Comparison of ENCODE assay signal across 23 cellular contexts in genomic region chr19:47490031-47490430, GRCh38.
DNase-seq lines count a peak whose midpoint lies in the region; ATAC-seq and TF ChIP-seq lines count a peak whose summit lies in the region.
"Had no signal": no experiment of that assay in that cellular context is flagged by ENCODE, and none has a peak within 500 bp of the region (broad histone marks: within the 10 kb centered on the region; RNA-seq: fewer than 3 reads in every experiment).

No MANE protein-coding gene starts in this region.

- DNase-seq in activated naive CD4-positive, alpha-beta T cell treated with anti-CD3 and anti-CD28 coated beads, Interleukin-2, amount 10 ng/mL, durations not matched to agents 7 days and 5 days: no peak
- no peak for DNase-seq in activated naive CD4-positive, alpha-beta T cell treated with anti-CD3 and anti-CD28 coated beads, Interleukin-2, amount 50 U/mL, for 16 hours
- DNase-seq in RWPE1 (ENCODE audit: low spot score): no peak
- DNase-seq in effector memory CD8-positive, alpha-beta T cell: no peak
- no peak for DNase-seq in stimulated activated effector memory CD8-positive, alpha-beta T cell treated with anti-CD3 and anti-CD28 coated beads, Interleukin-12 subunit alpha, Interleukin-12 subunit beta, amount 100 ng/mL, for 72 hours (ENCODE audit: low spot score in 2 of 2)
- DNase-seq in stimulated activated CD8-positive, alpha-beta memory T cell treated with anti-CD3 and anti-CD28 coated beads, Interleukin-4, amount 100 ng/mL, for 48 hours: no peak
- no peak for DNase-seq in NK-92 (lab: John Stamatoyannopoulos, UW; ENCODE audit: unreplicated experiment)
- DNase-seq: 8988T; activated T-cell treated with anti-CD3 and anti-CD28 coated beads, Interleukin-2, amount 50 U/mL, for 72 hours; CD4-positive, alpha-beta T cell; effector CD4-positive, alpha-beta T cell; foreskin melanocyte; HFFc6; hippocampal formation; Karpas-422; NCI-H1694 treated with DMSO at 0.1 percent for 48 hours; NCI-H526 treated with DMSO at 0.1 percent for 48 hours; T-helper 1 cell; trophoblast cell had no signal

- H3K27ac Mint-ChIP-seq in activated naive CD4-positive, alpha-beta T cell treated with anti-CD3 and anti-CD28 coated beads, Interleukin-2, amount 10 ng/mL, durations not matched to agents 7 days and 5 days: peak overlapping the region; percentile 55
- H3K27ac Mint-ChIP-seq in effector memory CD8-positive, alpha-beta T cell: peak overlapping the region; percentile 11 to 67
- peak overlapping the region; percentile 48 for H3K27ac Mint-ChIP-seq in stimulated activated effector memory CD8-positive, alpha-beta T cell treated with anti-CD3 and anti-CD28 coated beads, Interleukin-12 subunit alpha, Interleukin-12 subunit beta, amount 100 ng/mL, for 72 hours
- H3K27ac Mint-ChIP-seq: activated T-cell treated with anti-CD3 and anti-CD28 coated beads, Interleukin-2, amount 50 U/mL, for 72 hours; HFFc6; nephron had no signal

- H3K27me3 Mint-ChIP-seq in activated naive CD4-positive, alpha-beta T cell treated with anti-CD3 and anti-CD28 coated beads, Interleukin-2, amount 10 ng/mL, durations not matched to agents 7 days and 5 days: no peaks in the 10 kb centered on the region
- no peaks in the 10 kb centered on the region for H3K27me3 Mint-ChIP-seq in effector memory CD8-positive, alpha-beta T cell
- H3K27me3 Mint-ChIP-seq: CD4-positive, alpha-beta T cell had no signal

- H3K4me3 Mint-ChIP-seq in activated naive CD4-positive, alpha-beta T cell treated with anti-CD3 and anti-CD28 coated beads, Interleukin-2, amount 10 ng/mL, durations not matched to agents 7 days and 5 days: no peak overlapping the region
- no peak overlapping the region for H3K4me3 Mint-ChIP-seq in effector memory CD8-positive, alpha-beta T cell
- no peak overlapping the region for H3K4me3 Mint-ChIP-seq in stimulated activated effector memory CD8-positive, alpha-beta T cell treated with anti-CD3 and anti-CD28 coated beads, Interleukin-12 subunit alpha, Interleukin-12 subunit beta, amount 100 ng/mL, for 72 hours
- H3K4me3 Mint-ChIP-seq: activated T-cell treated with anti-CD3 and anti-CD28 coated beads, Interleukin-2, amount 50 U/mL, for 72 hours; CD4-positive, alpha-beta T cell; HFFc6; nephron had no signal

- CTCF ChIA-PET in activated naive CD4-positive, alpha-beta T cell treated with anti-CD3 and anti-CD28 coated beads, Interleukin-2, amount 10 ng/mL, durations not matched to agents 7 days and 5 days (lab: Charles Lee): no interaction called here
- CTCF ChIA-PET in RWPE1 (lab: Yijun Ruan, JAX): no interaction called here

- POLR2A ChIA-PET in RWPE1 (lab: Yijun Ruan, JAX; ENCODE audit: low non-redundant PET): interaction anchor here (0.6 kb wide), 1 partner anchor 208 kb away, joined by 3 read pairs; no protein-coding TSS in a partner anchor

- peak overlapping the region; percentile 67 for H3K27ac ChIP-seq in RWPE1

- TF ChIP-seq CTCF in RWPE1 (conservative IDR thresholded peaks at IDR 0.05; ENCODE audit: low read depth): no peak

- no peak for ATAC-seq in effector memory CD8-positive, alpha-beta T cell (replicated peaks)
- no peak for ATAC-seq in stimulated activated effector memory CD8-positive, alpha-beta T cell treated with anti-CD3 and anti-CD28 coated beads, Interleukin-12 subunit alpha, Interleukin-12 subunit beta, amount 100 ng/mL, for 72 hours
- no peak for ATAC-seq in HG03159 (IDR thresholded peaks at IDR 0.05; ENCODE audit: unreplicated experiment)
- ATAC-seq: activated T-cell treated with anti-CD3 and anti-CD28 coated beads, Interleukin-2, amount 50 U/mL, for 72 hours; esophagus mucosa; sciatic nerve had no signal

- H3K36me3 Mint-ChIP-seq in activated naive CD4-positive, alpha-beta T cell treated with anti-CD3 and anti-CD28 coated beads, Interleukin-2, amount 10 ng/mL, durations not matched to agents 7 days and 5 days: peaks cover 14% of the 10 kb centered on the region
- H3K36me3 Mint-ChIP-seq in effector memory CD8-positive, alpha-beta T cell (ENCODE audit: insufficient read depth): peaks cover 91% of the 10 kb centered on the region
- peaks cover 27% of the 10 kb centered on the region for H3K36me3 Mint-ChIP-seq in stimulated activated effector memory CD8-positive, alpha-beta T cell treated with anti-CD3 and anti-CD28 coated beads, Interleukin-12 subunit alpha, Interleukin-12 subunit beta, amount 100 ng/mL, for 72 hours

- peaks cover 26% of the 10 kb centered on the region for H3K4me1 Mint-ChIP-seq in activated naive CD4-positive, alpha-beta T cell treated with anti-CD3 and anti-CD28 coated beads, Interleukin-2, amount 10 ng/mL, durations not matched to agents 7 days and 5 days
- H3K4me1 Mint-ChIP-seq in effector memory CD8-positive, alpha-beta T cell (ENCODE audit: low read depth in 2 of 2): peaks cover 9 to 12% of the 10 kb centered on the region in 2 donors
- H3K4me1 Mint-ChIP-seq in stimulated activated effector memory CD8-positive, alpha-beta T cell treated with anti-CD3 and anti-CD28 coated beads, Interleukin-12 subunit alpha, Interleukin-12 subunit beta, amount 100 ng/mL, for 72 hours: peaks cover 21% of the 10 kb centered on the region

- no peaks in the 10 kb centered on the region for H3K9me3 Mint-ChIP-seq in activated naive CD4-positive, alpha-beta T cell treated with anti-CD3 and anti-CD28 coated beads, Interleukin-2, amount 10 ng/mL, durations not matched to agents 7 days and 5 days
- no peaks in the 10 kb centered on the region for H3K9me3 Mint-ChIP-seq in effector memory CD8-positive, alpha-beta T cell
- H3K9me3 Mint-ChIP-seq in stimulated activated effector memory CD8-positive, alpha-beta T cell treated with anti-CD3 and anti-CD28 coated beads, Interleukin-12 subunit alpha, Interleukin-12 subunit beta, amount 100 ng/mL, for 72 hours: no peaks in the 10 kb centered on the region
- H3K9me3 Mint-ChIP-seq: activated T-cell treated with anti-CD3 and anti-CD28 coated beads, Interleukin-2, amount 50 U/mL, for 72 hours; CD4-positive, alpha-beta T cell; HFFc6; nephron had no signal
